28 cellular contexts compared by ENCODE assay signal in the genomic region with DNA sequence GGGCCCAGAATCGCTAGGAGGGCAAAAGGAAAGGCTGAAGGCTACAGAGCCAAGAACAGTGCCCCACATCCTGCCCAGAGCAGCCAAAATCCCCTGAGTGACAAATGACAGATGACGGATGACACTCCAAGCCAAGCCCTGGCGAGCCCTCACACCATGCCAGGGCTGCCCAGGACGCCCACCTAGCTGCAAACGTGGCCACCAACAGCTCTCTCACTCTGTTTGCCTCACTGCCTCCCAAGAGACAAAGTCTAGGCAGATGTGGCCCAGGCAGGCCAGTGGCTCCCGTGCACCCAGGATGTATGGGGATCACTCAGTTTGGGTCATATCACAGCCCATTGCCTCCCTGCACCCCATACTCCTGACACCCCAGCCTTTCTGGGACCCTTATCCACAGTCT.
"Had no signal": no experiment of that assay in that cellular context is flagged by ENCODE, and none has a peak within 500 bp of the region (broad histone marks: within the 10 kb centered on the region; RNA-seq: fewer than 3 reads in every experiment).

No MANE protein-coding gene starts in this region.

- ATAC-seq: naive thymus-derived CD8-positive, alpha-beta T cell; natural killer cell treated with Interleukin-12 subunit alpha and Interleukin-12 subunit beta and Interleukin-15 and Interleukin-18, amount 100 ng/mL, for 72 hours; pancreas; psoas muscle; right cardiac atrium; right lobe of liver; stimulated activated memory B cell treated with anti-CD40 and anti-IgM and Interleukin-4, amounts not matched to agents 10 μg/mL and 1 μg/mL and 100 μg/mL, for 72 hours; stimulated activated naive CD8-positive, alpha-beta T cell treated with anti-CD3 and anti-CD28 coated beads, Interleukin-15, amount 100 ng/mL, for 72 hours; stimulated activated naive CD8-positive, alpha-beta T cell treated with anti-CD3 and anti-CD28 coated beads, Interleukin-15, Interleukin-2, amounts not matched to agents 100 U/mL and 50 U/mL, for 24 hours had no signal

- H3K4me1 ChIP-seq: psoas muscle, right lobe of liver, spleen, tibial nerve, upper lobe of left lung, uterus had no signal

- H3K9me3 ChIP-seq: pancreas, psoas muscle, right lobe of liver, thoracic aorta, thyroid gland, upper lobe of left lung, uterus had no signal

- H3K36me3 ChIP-seq: pancreas, right lobe of liver, spleen, thoracic aorta, thyroid gland, tibial nerve, upper lobe of left lung, uterus had no signal

- FAIRE-seq: pancreas had no signal

- DNase-seq: naive B cell; naive thymus-derived CD8-positive, alpha-beta T cell; nephron progenitor cell; occipital lobe; pancreas; posterior cingulate gyrus; psoas muscle; right cardiac atrium; right lobe of liver; spleen; stimulated activated CD4-positive, alpha-beta T cell treated with anti-CD3 and anti-CD28 coated beads, Interleukin-12 subunit alpha, Interleukin-12 subunit beta, amount 100 ng/mL, for 4 hours; stimulated activated CD4-positive, alpha-beta T cell treated with anti-CD3 and anti-CD28 coated beads, Interleukin-1b, Interleukin-23, amount 100 ng/mL, for 48 hours; stimulated activated CD4-positive, alpha-beta T cell treated with anti-CD3 and anti-CD28 coated beads, Interleukin-4, amount 100 ng/mL, for 1 hour; stimulated activated CD4-positive, alpha-beta T cell treated with anti-CD3 and anti-CD28 coated beads, Interleukin-4, amount 100 ng/mL, for 4 hours; stimulated activated CD8-positive, alpha-beta memory T cell treated with anti-CD3 and anti-CD28 coated beads, Interleukin-4, amount 100 ng/mL, for 48 hours; stimulated activated naive CD4-positive, alpha-beta T cell; stimulated activated naive CD8-positive, alpha-beta T cell treated with anti-CD3 and anti-CD28 coated beads, Interleukin-15, amount 100 ng/mL, for 72 hours; stimulated activated naive CD8-positive, alpha-beta T cell treated with anti-CD3 and anti-CD28 coated beads, Interleukin-15, Interleukin-2, amounts not matched to agents 100 U/mL and 50 U/mL, for 24 hours; thyroid gland; trophoblast cell; upper lobe of left lung; uterus had no signal

- H3K4me2 ChIP-seq: smooth muscle cell had no signal

- H3K27me3 ChIP-seq: pancreas, right lobe of liver, thyroid gland, tibial nerve, upper lobe of left lung, uterus had no signal

- H3K27ac ChIP-seq: pancreas, psoas muscle, right lobe of liver, skin epidermis, spleen, thoracic aorta, thyroid gland, tibial nerve, upper lobe of left lung, uterus had no signal

- H3K4me3 ChIP-seq: pancreas, psoas muscle, right lobe of liver, skin epidermis, smooth muscle cell, spleen, thoracic aorta, thyroid gland, tibial nerve, upper lobe of left lung, uterus had no signal
